In genomic region chr10:30835146-30835545, GRCh38 we compare ENCODE assay signal across 18 cellular contexts.
A peak's percentile ranks its signal among the peaks of the same experiment; 100 is the strongest.
DNase-seq lines count a peak whose midpoint lies in the region; FAIRE-seq and TF ChIP-seq lines count a peak whose summit lies in the region.
"Had no signal": no experiment of that assay in that cellular context is flagged by ENCODE, and none has a peak within 500 bp of the region (broad histone marks: within the 10 kb centered on the region; RNA-seq: fewer than 3 reads in every experiment).

No MANE protein-coding gene starts in this region.

- TF ChIP-seq CTCF in kidney (IDR thresholded peaks at IDR 0.05; ENCODE audit: borderline replicate concordance, extremely low read depth, insufficient read depth) (no peak), nephron (IDR thresholded peaks at IDR 0.05; ENCODE audit: unreplicated experiment in 3 of 3) (no peak), sigmoid colon (IDR thresholded peaks at IDR 0.05) (no peak), left ventricle myocardium inferior (IDR thresholded peaks at IDR 0.05; ENCODE audit: borderline replicate concordance) (no peak)

- peaks cover 76% of the 10 kb centered on the region for H3K4me1 Mint-ChIP-seq in nephron
- H3K4me1 Mint-ChIP-seq in CD4-positive, alpha-beta memory T cell: no peaks in the 10 kb centered on the region
- H3K4me1 Mint-ChIP-seq: CD4-positive, CD25-positive, alpha-beta regulatory T cell had no signal

- peaks cover 13% of the 10 kb centered on the region for H3K9me3 Mint-ChIP-seq in nephron
- H3K9me3 Mint-ChIP-seq in CD4-positive, alpha-beta memory T cell: peaks cover 0 to 2% (median 0%) of the 10 kb centered on the region in 8 donors

- H3K27me3 ChIP-seq in sigmoid colon: no peaks in the 10 kb centered on the region
- H3K27me3 ChIP-seq in CD4-positive, alpha-beta memory T cell (ENCODE audit: insufficient read depth, low read length): no peaks in the 10 kb centered on the region
- no peaks in the 10 kb centered on the region for H3K27me3 ChIP-seq in left ventricle myocardium inferior (ENCODE audit: low read depth)
- H3K27me3 ChIP-seq: BE2C had no signal

- H3K4me1 ChIP-seq in kidney (ENCODE audit: control insufficient read depth in 1 of 2, insufficient read depth in 1 of 2, low read depth in 1 of 2, low read length in 2 of 2) (no peaks in the 10 kb centered on the region), sigmoid colon (peaks cover 2 to 39% (median 35%) of the 10 kb centered on the region in 4 donors), left ventricle myocardium inferior (peaks cover 8% of the 10 kb centered on the region)
- no peaks in the 10 kb centered on the region for H3K4me1 ChIP-seq in CD4-positive, alpha-beta memory T cell (ENCODE audit: insufficient read depth, low read length)
- H3K4me1 ChIP-seq: Caco-2 had no signal

- intact Hi-C loops in kidney (cut with DNase I): no loop called here
- intact Hi-C loops in sigmoid colon (cut with DNase I): no loop called here
- intact Hi-C loops in CD4-positive, alpha-beta memory T cell (cut with micrococcal nuclease): no loop called here
- intact Hi-C loops in left ventricle myocardium inferior (cut with micrococcal nuclease): no loop called here
- intact Hi-C loops in posterior cingulate gyrus (cut with DNase I): no loop called here

- H3K4me3 ChIP-seq in kidney (ENCODE audit: low read length in 2 of 2): no peak overlapping the region
- no peak overlapping the region for H3K4me3 ChIP-seq in sigmoid colon
- H3K4me3 ChIP-seq in CD4-positive, alpha-beta memory T cell (ENCODE audit: low read length in 2 of 2): no peak overlapping the region
- no peak overlapping the region for H3K4me3 ChIP-seq in left ventricle myocardium inferior
- H3K4me3 ChIP-seq: GM23248, HAP-1 had no signal

- CTCF ChIA-PET in CD4-positive, alpha-beta memory T cell (lab: Charles Lee; ENCODE audit: partially characterized antibody): no interaction called here

- H3K9me3 ChIP-seq in kidney (ENCODE audit: control insufficient read depth in 1 of 2, low read length in 2 of 2) (no peaks in the 10 kb centered on the region), sigmoid colon (no peaks in the 10 kb centered on the region), left ventricle myocardium inferior (replicated peaks) (no peaks in the 10 kb centered on the region)
- H3K9me3 ChIP-seq in CD4-positive, alpha-beta memory T cell (ENCODE audit: control insufficient read depth in 1 of 2, low read length in 2 of 2): no peaks in the 10 kb centered on the region
- H3K9me3 ChIP-seq: BE2C, Caco-2, HAP-1 had no signal

- TF ChIP-seq EP300 in sigmoid colon (IDR thresholded peaks at IDR 0.05): no peak

- FAIRE-seq in kidney (lab: Jason Lieb, UNC): no peak
- FAIRE-seq: A204.1, D721Med, G401.6, GM12891, HepG2 had no signal

- H3K27ac ChIP-seq in kidney (ENCODE audit: low read depth in 2 of 2, low read length in 2 of 2): no peak overlapping the region
- peak overlapping the region in 3 of 4 donors; percentile 8 to 58 (median 23) for H3K27ac ChIP-seq in sigmoid colon
- no peak overlapping the region for H3K27ac ChIP-seq in CD4-positive, alpha-beta memory T cell (ENCODE audit: low read depth, low read length)
- H3K27ac ChIP-seq in left ventricle myocardium inferior (replicated peaks): no peak overlapping the region
- H3K27ac ChIP-seq: GM23248 had no signal

- H3K36me3 Mint-ChIP-seq in nephron (ENCODE audit: low read depth): no peaks in the 10 kb centered on the region
- no peaks in the 10 kb centered on the region for H3K36me3 Mint-ChIP-seq in CD4-positive, alpha-beta memory T cell
- H3K36me3 Mint-ChIP-seq: CD4-positive, CD25-positive, alpha-beta regulatory T cell had no signal

- no peak for TF ChIP-seq POLR2A in sigmoid colon (IDR thresholded peaks at IDR 0.05)

- H3K36me3 ChIP-seq in kidney (ENCODE audit: control insufficient read depth in 1 of 2, insufficient read depth in 2 of 2, low read length in 2 of 2) (no peaks in the 10 kb centered on the region), sigmoid colon (no peaks in the 10 kb centered on the region), left ventricle myocardium inferior (no peaks in the 10 kb centered on the region)
- no peaks in the 10 kb centered on the region for H3K36me3 ChIP-seq in CD4-positive, alpha-beta memory T cell (ENCODE audit: insufficient read depth, low read length)
- H3K36me3 ChIP-seq: BE2C, HAP-1 had no signal

- peak overlapping the region in 2 of 3 experiments; percentile 17 to 30 for H3K27ac Mint-ChIP-seq in nephron
- no peak overlapping the region for H3K27ac Mint-ChIP-seq in CD4-positive, alpha-beta memory T cell

- no peak overlapping the region for H3K9ac ChIP-seq in kidney (ENCODE audit: low read length in 2 of 2)
- H3K9ac ChIP-seq: GM23248 had no signal

- DNase-seq in kidney: peak; percentile 63
- DNase-seq in sigmoid colon: no peak
- DNase-seq in CD4-positive, alpha-beta memory T cell: no peak
- no peak for DNase-seq in left ventricle myocardium inferior
- DNase-seq in posterior cingulate gyrus: no peak
- DNase-seq: ACHN; C1 segment of cervical spinal cord; Caco-2; CD4-positive, CD25-positive, alpha-beta regulatory T cell; GM23248 had no signal

- no peak overlapping the region for H3K4me3 Mint-ChIP-seq in nephron
- no peak overlapping the region for H3K4me3 Mint-ChIP-seq in CD4-positive, alpha-beta memory T cell
- H3K4me3 Mint-ChIP-seq: CD4-positive, CD25-positive, alpha-beta regulatory T cell had no signal

- 86% methylated on average over 12 of the region's 12 CpGs for WGBS in sigmoid colon, 2 donors

- POLR2A ChIA-PET in CD4-positive, alpha-beta memory T cell (lab: Charles Lee; ENCODE audit: partially characterized antibody): no interaction called here

- no peaks in the 10 kb centered on the region for H3K27me3 Mint-ChIP-seq in nephron (ENCODE audit: low read depth)
- H3K27me3 Mint-ChIP-seq in CD4-positive, alpha-beta memory T cell: no peaks in the 10 kb centered on the region
- H3K27me3 Mint-ChIP-seq: CD4-positive, CD25-positive, alpha-beta regulatory T cell had no signal

Comparison
In these comparisons a context has a peak if more than half of its experiments do, and no peak if none do; other contexts are left out.
1. H3K27ac ChIP-seq: peak in sigmoid colon (3 of 4); none in kidney (0 of 2), CD4-positive, alpha-beta memory T cell (single experiment) and left ventricle myocardium inferior (single experiment).
2. H3K27ac Mint-ChIP-seq: peak in nephron (2 of 3); none in CD4-positive, alpha-beta memory T cell (0 of 7).